10 cellular contexts compared by ENCODE assay signal in genomic region chr6:106145741-106146227, GRCh38. TPM values are rescaled to one million over a fixed set of nuclear protein-coding genes. Genes with fewer than 3 reads are reported as not detected.
A peak's percentile ranks its signal among the peaks of the same experiment; 100 is the strongest.
DNase-seq lines count a peak whose midpoint lies in the region; ATAC-seq and TF ChIP-seq lines count a peak whose summit lies in the region.
"Had no signal": no experiment of that assay in that cellular context is flagged by ENCODE, and none has a peak within 500 bp of the region (broad histone marks: within the 10 kb centered on the region; RNA-seq: fewer than 3 reads in every experiment).

No MANE protein-coding gene starts in this region.

- 21 to 80% methylated on average over 1 to 5 of the region's 7 CpGs for WGBS in gastroesophageal sphincter (ENCODE audit: low coverage in 1 of 2), 2 donors

- H3K36me3 ChIP-seq in brain microvascular endothelial cell (replicated peaks) (no peaks in the 10 kb centered on the region), gastroesophageal sphincter (no peaks in the 10 kb centered on the region)

- no peaks in the 10 kb centered on the region for H3K4me1 ChIP-seq in gastroesophageal sphincter

- H3K27me3 ChIP-seq in brain microvascular endothelial cell (replicated peaks): no peaks in the 10 kb centered on the region
- H3K27me3 ChIP-seq in gastroesophageal sphincter: no peaks in the 10 kb centered on the region

- H3K27ac ChIP-seq in brain microvascular endothelial cell (no peak overlapping the region), gastroesophageal sphincter (no peak overlapping the region)

- no peak for TF ChIP-seq EP300 in gastroesophageal sphincter (IDR thresholded peaks at IDR 0.05)

- in situ Hi-C loops in GM13977 (cut with MboI; ENCODE audit: low pct_unique_long_range_greater_than_20kb, low sequenced_read_pairs, unreplicated experiment): no loop called here
- in situ Hi-C loops in brain microvascular endothelial cell (cut with HindIII; ENCODE audit: low pct_ligation_motif_present, low sequenced_read_pairs): no loop called here

- intact Hi-C loops in Right ventricle myocardium inferior (cut with DNase I): no loop called here

- no peaks in the 10 kb centered on the region for H3K9me3 ChIP-seq in gastroesophageal sphincter

- peak; percentile 33 for DNase-seq in GM13977 (ENCODE audit: low spot score)
- DNase-seq in brain microvascular endothelial cell: peak; percentile 11
- DNase-seq in Right ventricle myocardium inferior (ENCODE audit: missing footprints): no peak
- no peak for DNase-seq in COLO668 (lab: John Stamatoyannopoulos, UW; ENCODE audit: unreplicated experiment)
- DNase-seq in UCSD-AML1 (lab: John Stamatoyannopoulos, UW; ENCODE audit: unreplicated experiment): no peak
- DNase-seq: activated T-cell treated with anti-CD3 and anti-CD28 coated beads, Interleukin-2, amount 50 U/mL, for 4 hours had no signal

- ATAC-seq in GM21367 (IDR thresholded peaks at IDR 0.05; ENCODE audit: unreplicated experiment) (peak; percentile 16), HG03432 (IDR thresholded peaks at IDR 0.05; ENCODE audit: unreplicated experiment) (peak; percentile 42), Right ventricle myocardium inferior (no peak), gastroesophageal sphincter (no peak)

- H3K4me3 ChIP-seq in brain microvascular endothelial cell (ENCODE audit: low read depth, low read length): no peak overlapping the region
- H3K4me3 ChIP-seq in gastroesophageal sphincter: no peak overlapping the region

- no peak for TF ChIP-seq CTCF in GM13977 (IDR thresholded peaks at IDR 0.05; ENCODE audit: extremely low read depth, insufficient read depth, missing control alignments)
- TF ChIP-seq CTCF in brain microvascular endothelial cell (IDR thresholded peaks at IDR 0.05; ENCODE audit: low read depth, low read length, missing control alignments): no peak
- no peak for TF ChIP-seq CTCF in gastroesophageal sphincter (IDR thresholded peaks at IDR 0.05)

- TF ChIP-seq POLR2A in gastroesophageal sphincter (IDR thresholded peaks at IDR 0.05): no peak

RNA-seq across cellular contexts. Expression of gene PRDM1, which starts 59.6 kb away (rescaled TPM):
- total RNA-seq in Right ventricle myocardium inferior (0.87 TPM), gastroesophageal sphincter (1 to 10 TPM; 1.8 to 4.0 (median 3.2) TPM)
- total RNA-seq: G401 had no signal

Comparison
In these comparisons a context has a peak if more than half of its experiments do, and no peak if none do; other contexts are left out.
1. DNase-seq: peak in GM13977 (single experiment) and brain microvascular endothelial cell (single experiment); none in Right ventricle myocardium inferior (single experiment), COLO668 (single experiment) and UCSD-AML1 (single experiment).
2. ATAC-seq: peak in GM21367 (single experiment) and HG03432 (single experiment); none in Right ventricle myocardium inferior (single experiment) and gastroesophageal sphincter (single experiment).